In the genomic region with DNA sequence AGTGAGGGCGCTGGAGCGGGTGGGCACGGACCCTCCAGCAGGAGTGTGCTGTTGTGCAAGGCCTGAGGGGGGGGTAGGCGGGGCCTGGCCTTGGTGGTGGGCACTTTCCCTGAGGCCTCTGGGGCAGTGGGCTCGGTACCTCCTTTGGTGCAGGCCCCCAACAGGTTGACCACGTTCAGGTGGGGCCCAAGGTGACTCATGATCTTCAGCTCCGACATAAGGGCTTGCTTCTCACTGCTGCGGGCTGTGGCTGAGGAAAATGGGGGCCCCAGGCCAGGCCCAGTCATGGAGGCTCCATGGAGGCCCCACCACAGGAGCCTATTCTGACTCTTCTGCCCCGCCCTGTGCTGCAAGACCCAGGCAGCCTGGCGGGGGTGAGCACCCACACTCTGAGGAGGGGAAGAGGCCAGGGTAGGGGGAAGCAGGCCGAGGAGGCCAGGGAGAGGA, we compare ENCODE assay signal across 22 cellular contexts. TPM values are rescaled to one million over a fixed set of nuclear protein-coding genes. Genes with fewer than 3 reads are reported as not detected.
"Had no signal": no experiment of that assay in that cellular context is flagged by ENCODE, and none has a peak within 500 bp of the region (broad histone marks: within the 10 kb centered on the region; RNA-seq: fewer than 3 reads in every experiment).

No MANE protein-coding gene starts in this region.

- H3K9ac ChIP-seq: parathyroid adenoma had no signal

- H3K4me3 Mint-ChIP-seq: activated B cell treated with CpG ODN at 0.5 μM for 24 hours; activated CD4-positive, alpha-beta T cell treated with anti-CD3 and anti-CD28 coated beads, Interleukin-2, amount 10 ng/mL, durations not matched to agents 24 days and 14 days; activated CD8-positive, alpha-beta T cell treated with anti-CD3 and anti-CD28 coated beads for 36 hours; activated naive CD4-positive, alpha-beta T cell treated with anti-CD3 and anti-CD28 coated beads, Interleukin-2, amount 10 ng/mL, durations not matched to agents 7 days and 5 days; activated naive CD8-positive, alpha-beta T cell treated with anti-CD3 and anti-CD28 coated beads, Interleukin-2, amount 50 U/mL, for 24 hours; activated T-cell treated with anti-CD3 and anti-CD28 coated beads, Interleukin-2, amount 50 U/mL, for 24 hours; central memory CD8-positive, alpha-beta T cell; natural killer cell treated with Interleukin-12 subunit alpha and Interleukin-12 subunit beta and Interleukin-15 and Interleukin-18, amount 100 ng/mL, for 72 hours; type B pancreatic cell had no signal

- H3K27ac ChIP-seq: gastroesophageal sphincter, parathyroid adenoma, stomach had no signal

- H3K4me1 Mint-ChIP-seq: activated B cell treated with CpG ODN at 0.5 μM for 24 hours; activated naive CD8-positive, alpha-beta T cell treated with anti-CD3 and anti-CD28 coated beads, Interleukin-2, amount 50 U/mL, for 24 hours had no signal

- H3K27me3 Mint-ChIP-seq: activated B cell treated with CpG ODN at 0.5 μM for 24 hours; activated CD4-positive, alpha-beta T cell treated with anti-CD3 and anti-CD28 coated beads, Interleukin-2, amount 10 ng/mL, durations not matched to agents 24 days and 14 days; activated CD8-positive, alpha-beta T cell treated with anti-CD3 and anti-CD28 coated beads for 36 hours; activated naive CD4-positive, alpha-beta T cell treated with anti-CD3 and anti-CD28 coated beads, Interleukin-2, amount 10 ng/mL, durations not matched to agents 7 days and 5 days; activated naive CD8-positive, alpha-beta T cell treated with anti-CD3 and anti-CD28 coated beads, Interleukin-2, amount 50 U/mL, for 24 hours; activated T-cell treated with anti-CD3 and anti-CD28 coated beads, Interleukin-2, amount 50 U/mL, for 24 hours; central memory CD8-positive, alpha-beta T cell; natural killer cell treated with Interleukin-12 subunit alpha and Interleukin-12 subunit beta and Interleukin-15 and Interleukin-18, amount 100 ng/mL, for 72 hours had no signal

- ATAC-seq: activated CD8-positive, alpha-beta T cell treated with anti-CD3 and anti-CD28 coated beads for 36 hours; activated naive CD8-positive, alpha-beta T cell treated with anti-CD3 and anti-CD28 coated beads, Interleukin-2, amount 50 U/mL, for 24 hours; esophagus mucosa; gastroesophageal sphincter; natural killer cell treated with Interleukin-12 subunit alpha and Interleukin-12 subunit beta and Interleukin-15 and Interleukin-18, amount 100 ng/mL, for 72 hours had no signal

- H3K4me3 ChIP-seq: coronary artery, gastroesophageal sphincter, heart left ventricle, stomach had no signal

- H2AFZ ChIP-seq: parathyroid adenoma had no signal

- H3K36me3 Mint-ChIP-seq: activated naive CD4-positive, alpha-beta T cell treated with anti-CD3 and anti-CD28 coated beads, Interleukin-2, amount 10 ng/mL, durations not matched to agents 7 days and 5 days; natural killer cell treated with Interleukin-12 subunit alpha and Interleukin-12 subunit beta and Interleukin-15 and Interleukin-18, amount 100 ng/mL, for 72 hours; type B pancreatic cell had no signal

- H3K27me3 ChIP-seq: gastroesophageal sphincter, heart left ventricle, stomach had no signal

- H3K79me2 ChIP-seq: parathyroid adenoma had no signal

- H3K4me1 ChIP-seq: gastroesophageal sphincter, parathyroid adenoma had no signal

- H3K27ac Mint-ChIP-seq: activated B cell treated with CpG ODN at 0.5 μM for 24 hours; activated CD4-positive, alpha-beta T cell treated with anti-CD3 and anti-CD28 coated beads, Interleukin-2, amount 10 ng/mL, durations not matched to agents 24 days and 14 days; activated CD8-positive, alpha-beta T cell treated with anti-CD3 and anti-CD28 coated beads for 36 hours; activated naive CD4-positive, alpha-beta T cell treated with anti-CD3 and anti-CD28 coated beads, Interleukin-2, amount 10 ng/mL, durations not matched to agents 7 days and 5 days; activated naive CD8-positive, alpha-beta T cell treated with anti-CD3 and anti-CD28 coated beads, Interleukin-2, amount 50 U/mL, for 24 hours; activated T-cell treated with anti-CD3 and anti-CD28 coated beads, Interleukin-2, amount 50 U/mL, for 24 hours; natural killer cell treated with Interleukin-12 subunit alpha and Interleukin-12 subunit beta and Interleukin-15 and Interleukin-18, amount 100 ng/mL, for 72 hours; type B pancreatic cell had no signal

- H3K9me3 Mint-ChIP-seq: activated B cell treated with CpG ODN at 0.5 μM for 24 hours; activated CD4-positive, alpha-beta T cell treated with anti-CD3 and anti-CD28 coated beads, Interleukin-2, amount 10 ng/mL, durations not matched to agents 24 days and 14 days; activated CD8-positive, alpha-beta T cell treated with anti-CD3 and anti-CD28 coated beads for 36 hours; activated naive CD4-positive, alpha-beta T cell treated with anti-CD3 and anti-CD28 coated beads, Interleukin-2, amount 10 ng/mL, durations not matched to agents 7 days and 5 days; activated naive CD8-positive, alpha-beta T cell treated with anti-CD3 and anti-CD28 coated beads, Interleukin-2, amount 50 U/mL, for 24 hours; activated T-cell treated with anti-CD3 and anti-CD28 coated beads, Interleukin-2, amount 50 U/mL, for 24 hours; central memory CD8-positive, alpha-beta T cell; natural killer cell treated with Interleukin-12 subunit alpha and Interleukin-12 subunit beta and Interleukin-15 and Interleukin-18, amount 100 ng/mL, for 72 hours; type B pancreatic cell had no signal

- DNase-seq: activated B cell treated with CpG ODN at 0.5 μM for 24 hours; activated CD4-positive, alpha-beta T cell treated with anti-CD3 and anti-CD28 coated beads, Interleukin-2, amount 10 ng/mL, durations not matched to agents 24 days and 14 days; activated CD8-positive, alpha-beta T cell treated with anti-CD3 and anti-CD28 coated beads for 36 hours; activated naive CD4-positive, alpha-beta T cell treated with anti-CD3 and anti-CD28 coated beads, Interleukin-2, amount 10 ng/mL, durations not matched to agents 7 days and 5 days; activated naive CD8-positive, alpha-beta T cell treated with anti-CD3 and anti-CD28 coated beads, Interleukin-2, amount 50 U/mL, for 24 hours; activated T-cell treated with anti-CD3 and anti-CD28 coated beads, Interleukin-2, amount 50 U/mL, for 24 hours; anterior cingulate cortex; kidney glomerular epithelial cell; stimulated activated CD4-positive, alpha-beta T cell treated with anti-CD3 and anti-CD28 coated beads, Interleukin-2, amount 100 ng/mL, for 48 hours; stomach; T-helper 1 cell; T-helper 9 cell had no signal

- H3K9me3 ChIP-seq: gastroesophageal sphincter, heart left ventricle, stomach had no signal

RNA-seq across cellular contexts. Expression of a gene that starts 37.8 kb away (rescaled TPM):
- total RNA-seq: activated CD4-positive, alpha-beta T cell treated with anti-CD3 and anti-CD28 coated beads, Interleukin-2, amount 10 ng/mL, durations not matched to agents 24 days and 14 days; activated CD8-positive, alpha-beta T cell treated with anti-CD3 and anti-CD28 coated beads for 36 hours had no signal

RNA-seq across cellular contexts. Expression of a gene that starts 42.4 kb away (rescaled TPM):
- total RNA-seq: activated B cell treated with CpG ODN at 0.5 μM for 24 hours; activated CD4-positive, alpha-beta T cell treated with anti-CD3 and anti-CD28 coated beads, Interleukin-2, amount 10 ng/mL, durations not matched to agents 24 days and 14 days; activated CD8-positive, alpha-beta T cell treated with anti-CD3 and anti-CD28 coated beads for 36 hours; esophagus mucosa; gastroesophageal sphincter; lower leg skin; natural killer cell treated with Interleukin-12 subunit alpha and Interleukin-12 subunit beta and Interleukin-15 and Interleukin-18, amount 100 ng/mL, for 72 hours; temporal lobe had no signal
